9 cellular contexts compared by ENCODE assay signal in genomic region chr19:44903602-44904425, GRCh38. TPM values are rescaled to one million over a fixed set of nuclear protein-coding genes. Genes with fewer than 3 reads are reported as not detected.
DNase-seq lines count a peak whose midpoint lies in the region; ATAC-seq and TF ChIP-seq lines count a peak whose summit lies in the region.
"Had no signal": no experiment of that assay in that cellular context is flagged by ENCODE, and none has a peak within 500 bp of the region (broad histone marks: within the 10 kb centered on the region; RNA-seq: fewer than 3 reads in every experiment).

No MANE protein-coding gene starts in this region.

- no peak overlapping the region for H3K4me3 Mint-ChIP-seq in IgD-negative memory B cell
- peak overlapping the region; percentile 10 for H3K4me3 Mint-ChIP-seq in activated naive CD8-positive, alpha-beta T cell

- no peaks in the 10 kb centered on the region for H4K20me1 ChIP-seq in SU-DHL-6 (ENCODE audit: low read depth, low read length)

- no peak overlapping the region for H3K27ac ChIP-seq in SU-DHL-6 (ENCODE audit: low read depth, low read length)
- H3K27ac ChIP-seq in cardiac muscle cell: peak overlapping the region; percentile 79
- H3K27ac ChIP-seq in psoas muscle: no peak overlapping the region

- H3K4me3 ChIP-seq in SU-DHL-6 (ENCODE audit: insufficient read depth, low read length, poor library complexity, severe bottlenecking) (no peak overlapping the region), cardiac muscle cell (no peak overlapping the region), psoas muscle (no peak overlapping the region)

- H3K36me3 Mint-ChIP-seq in IgD-negative memory B cell: no peaks in the 10 kb centered on the region
- H3K36me3 Mint-ChIP-seq in activated naive CD8-positive, alpha-beta T cell: peaks cover 3% of the 10 kb centered on the region

- H3K9me3 ChIP-seq in SU-DHL-6 (ENCODE audit: insufficient read depth, low read length): no peaks in the 10 kb centered on the region
- H3K9me3 ChIP-seq in cardiac muscle cell (ENCODE audit: low read depth): no peaks in the 10 kb centered on the region
- no peaks in the 10 kb centered on the region for H3K9me3 ChIP-seq in psoas muscle

- H3K27me3 ChIP-seq in SU-DHL-6 (ENCODE audit: low read length) (no peaks in the 10 kb centered on the region), cardiac muscle cell (no peaks in the 10 kb centered on the region), psoas muscle (ENCODE audit: insufficient read depth in 3 of 3, low read length in 2 of 3) (peaks cover 0 to 29% (median 16%) of the 10 kb centered on the region in 3 donors)

- DNase-seq in D341Med (ENCODE audit: low spot score) (peak; percentile 88), cardiac muscle cell (ENCODE audit: low read depth in 1 of 2, low spot score in 1 of 2) (peak; percentile 69 to 78), psoas muscle (peak; percentile 75 to 84), mesenteric fat pad (ENCODE audit: low spot score) (no peak)

- H3K9ac ChIP-seq in SU-DHL-6 (ENCODE audit: low read length): no peak overlapping the region

- no peaks in the 10 kb centered on the region for H3K79me2 ChIP-seq in SU-DHL-6 (ENCODE audit: insufficient read depth, low read length)

- peaks cover 0 to 6% (median 4%) of the 10 kb centered on the region in 3 donors for H3K4me1 Mint-ChIP-seq in IgD-negative memory B cell
- H3K4me1 Mint-ChIP-seq in activated naive CD8-positive, alpha-beta T cell (ENCODE audit: low read depth): peaks cover 10% of the 10 kb centered on the region

- H3K4me1 ChIP-seq in cardiac muscle cell (ENCODE audit: low read depth): no peaks in the 10 kb centered on the region
- H3K4me1 ChIP-seq in psoas muscle: no peaks in the 10 kb centered on the region

- peak overlapping the region in 2 of 3 donors; percentile 5 to 59 for H3K27ac Mint-ChIP-seq in IgD-negative memory B cell
- H3K27ac Mint-ChIP-seq in activated naive CD8-positive, alpha-beta T cell: no peak overlapping the region

- no peak overlapping the region for H3K4me2 ChIP-seq in SU-DHL-6 (ENCODE audit: low read depth, low read length, poor library complexity, severe bottlenecking)

- intact Hi-C loops in psoas muscle (cut with DNase I): loop anchor here (1.0 to 10.0 kb wide), 3 partner anchors 47 to 151 kb away; no protein-coding TSS in a partner anchor

- no peaks in the 10 kb centered on the region for H3F3A ChIP-seq in SU-DHL-6 (ENCODE audit: insufficient read depth)

- ATAC-seq in psoas muscle (peak; percentile 63 to 88 (median 80)), GM21723 (IDR thresholded peaks at IDR 0.05; ENCODE audit: unreplicated experiment) (no peak)

- H3K36me3 ChIP-seq in SU-DHL-6 (ENCODE audit: low read length) (no peaks in the 10 kb centered on the region), cardiac muscle cell (peaks cover 10% of the 10 kb centered on the region), psoas muscle (ENCODE audit: insufficient read depth in 1 of 2, low read depth in 1 of 2) (peaks cover 0 to 39% of the 10 kb centered on the region in 2 donors)

- H2AFZ ChIP-seq in SU-DHL-6 (ENCODE audit: low read depth, low read length, severe bottlenecking): no peak overlapping the region

- no peaks in the 10 kb centered on the region for H3K9me3 Mint-ChIP-seq in IgD-negative memory B cell
- no peaks in the 10 kb centered on the region for H3K9me3 Mint-ChIP-seq in activated naive CD8-positive, alpha-beta T cell (ENCODE audit: low read depth)

- TF ChIP-seq CTCF in SU-DHL-6 (IDR thresholded peaks at IDR 0.05; ENCODE audit: insufficient read depth, low read length, poor library complexity, severe bottlenecking): peak; percentile 86
- TF ChIP-seq CTCF in cardiac muscle cell (IDR thresholded peaks at IDR 0.05; ENCODE audit: low read depth, low read length): peak; percentile 96
- peak; percentile 99 for TF ChIP-seq CTCF in psoas muscle (IDR thresholded peaks at IDR 0.05)

- WGBS in psoas muscle, 3 donors: 11 to 15% (median 12%) methylated on average over 24 of the region's 24 CpGs

- H3K9me2 ChIP-seq in SU-DHL-6 (replicated peaks; ENCODE audit: insufficient read depth, low read length): no peaks in the 10 kb centered on the region

- H3K27me3 Mint-ChIP-seq in IgD-negative memory B cell: peaks cover 16% of the 10 kb centered on the region
- peaks cover 8% of the 10 kb centered on the region for H3K27me3 Mint-ChIP-seq in activated naive CD8-positive, alpha-beta T cell

RNA-seq across cellular contexts. Expression of gene APOE, which starts 1.8 kb away (rescaled TPM):
- not detected for polyA plus RNA-seq in IgD-negative memory B cell
- 908 and 1,026 TPM in 2 replicates for total RNA-seq in cardiac muscle cell
- 517 and 749 TPM in 2 replicates for polyA plus RNA-seq in cardiac muscle cell
- total RNA-seq in psoas muscle: 10 to 100 TPM in 3 of 4 donors, 1 to 10 TPM in 1; 7.1 to 19.0 (median 11.9) TPM
- 10 to 100 TPM in 1 of 3 donors, 1 to 10 TPM in 2; 4.9 to 17.8 (median 6.8) TPM for polyA plus RNA-seq in psoas muscle
- 162 TPM for total RNA-seq in mesenteric fat pad

RNA-seq across cellular contexts. Expression of gene APOC1, which starts 10.6 kb away (rescaled TPM):
- not detected for polyA plus RNA-seq in IgD-negative memory B cell
- total RNA-seq in cardiac muscle cell: 13.0 and 27.1 TPM in 2 replicates
- polyA plus RNA-seq in cardiac muscle cell: 20.1 and 22.7 TPM in 2 replicates
- 10 to 100 TPM in 1 of 4 donors, 1 to 10 TPM in 3; 5.7 to 16.8 (median 8.3) TPM for total RNA-seq in psoas muscle
- polyA plus RNA-seq in psoas muscle: 10 to 100 TPM in 1 of 3 donors, 1 to 10 TPM in 2; 1.6 to 14.4 (median 4.7) TPM
- 32.3 TPM for total RNA-seq in mesenteric fat pad
- total RNA-seq: T-helper 2 cell treated with Interferon-gamma antibody and Interleukin-4, amounts not matched to agents 100 ng/mL and 5 ng/mL, for 36 hours had no signal

RNA-seq across cellular contexts. Expression of gene TOMM40, which starts 12.8 kb away (rescaled TPM):
- polyA plus RNA-seq in IgD-negative memory B cell: 42.6 TPM
- total RNA-seq in cardiac muscle cell: 119 and 150 TPM in 2 replicates
- 135 and 172 TPM in 2 replicates for polyA plus RNA-seq in cardiac muscle cell
- total RNA-seq in psoas muscle: 100 to 1,000 TPM in 1 of 4 donors, 10 to 100 TPM in 3; 42.3 to 111 (median 71.4) TPM
- polyA plus RNA-seq in psoas muscle: 100 to 1,000 TPM in 1 of 3 donors, 10 to 100 TPM in 2; 67.6 to 330 (median 69.7) TPM
- total RNA-seq in mesenteric fat pad: 60.5 TPM

RNA-seq across cellular contexts. Expression of gene APOC4, which starts 38.2 kb away (rescaled TPM):
- polyA plus RNA-seq in IgD-negative memory B cell (not detected), cardiac muscle cell (not detected in 2 replicates), psoas muscle (not detected)
- total RNA-seq in cardiac muscle cell (not detected in 2 replicates), psoas muscle (not detected), mesenteric fat pad (not detected)
- total RNA-seq: T-helper 2 cell treated with Interferon-gamma antibody and Interleukin-4, amounts not matched to agents 100 ng/mL and 5 ng/mL, for 36 hours had no signal

RNA-seq across cellular contexts. Expression of gene APOC2, which starts 42.0 kb away (rescaled TPM):
- not detected for polyA plus RNA-seq in IgD-negative memory B cell
- total RNA-seq in cardiac muscle cell: not detected in 2 replicates
- 0.98 TPM in 1 of 2 replicates, not detected in the other for polyA plus RNA-seq in cardiac muscle cell
- under 1 TPM in 1 of 4 donors, not detected in 3; 0.98 TPM for total RNA-seq in psoas muscle
- not detected for polyA plus RNA-seq in psoas muscle
- 1.8 TPM for total RNA-seq in mesenteric fat pad
- total RNA-seq: T-helper 2 cell treated with Interferon-gamma antibody and Interleukin-4, amounts not matched to agents 100 ng/mL and 5 ng/mL, for 36 hours had no signal
